Comparison of ENCODE assay signal across 8 cellular contexts in the genomic region with DNA sequence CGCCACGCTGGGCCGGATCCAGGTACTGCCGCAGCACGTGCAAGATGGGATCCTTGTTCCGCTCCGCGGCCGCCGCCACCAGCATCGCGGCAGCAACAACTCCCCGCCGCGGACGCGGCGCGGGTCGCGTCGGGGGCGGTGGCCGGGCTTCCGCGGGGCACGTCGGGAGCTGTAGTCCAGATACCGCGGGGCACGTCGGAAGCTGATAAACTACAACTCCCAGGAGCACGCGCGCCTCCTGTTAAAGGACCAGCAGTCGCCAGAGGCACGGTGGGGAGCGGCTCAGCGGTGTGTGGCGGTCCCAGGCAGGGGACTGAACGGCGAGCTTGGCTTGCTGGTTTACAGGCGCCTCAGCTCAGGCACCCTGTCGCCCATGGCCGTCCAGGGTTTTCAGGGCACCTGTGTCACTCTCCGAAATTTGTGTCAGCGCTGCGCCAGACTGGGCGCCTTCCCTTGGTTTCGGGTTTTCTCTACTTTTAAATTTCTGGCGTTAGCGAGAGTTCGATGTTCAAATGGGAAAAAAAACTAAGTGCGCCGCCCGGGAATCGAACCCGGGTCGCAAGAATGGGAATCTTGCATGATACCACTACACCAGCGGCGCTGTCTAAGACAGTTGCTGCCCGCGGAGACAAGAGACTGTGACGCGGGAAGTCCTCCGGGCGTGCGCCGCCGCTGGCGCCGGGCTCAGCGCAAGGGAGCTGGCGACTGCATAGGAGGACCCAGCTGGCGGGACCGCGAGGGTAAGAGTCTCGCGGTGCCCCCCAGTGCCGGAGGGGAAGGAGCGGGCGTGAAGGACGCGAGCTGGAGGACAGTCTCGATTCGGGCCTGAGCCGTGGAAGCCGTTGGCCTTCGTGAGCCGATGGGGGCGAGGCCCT. TPM values are rescaled to one million over a fixed set of nuclear protein-coding genes. Genes with fewer than 3 reads are reported as not detected.
DNase-seq lines count a peak whose midpoint lies in the region; TF ChIP-seq lines count a peak whose summit lies in the region.

Gene METTL26, minus strand, starts transcription at position 100 of the 875 bp plus-strand sequence. Its CDS starts 15 bp downstream, at position 85.

- peak; percentile 95 for DNase-seq in COLO829 (ENCODE audit: low spot score)
- peak; percentile 99 for DNase-seq in GM20000 (ENCODE audit: low spot score)
- DNase-seq in HT-29 (ENCODE audit: low spot score): peak; percentile 95
- peak; percentile 94 for DNase-seq in NK-92 treated with Interleukin-12 subunit alpha and Interleukin-12 subunit beta, amount 100 ng/mL, for 24 hours (lab: John Stamatoyannopoulos, UW)
- peak; percentile 100 for DNase-seq in activated CD8-positive, alpha-beta memory T cell treated with anti-CD3 and anti-CD28 coated beads for 24 hours
- DNase-seq in effector CD8-positive, alpha-beta T cell (lab: John Stamatoyannopoulos, UW): peak; percentile 86
- DNase-seq in medulla oblongata (ENCODE audit: extremely low spot score): peak; percentile 96
- DNase-seq in stimulated activated CD4-positive, alpha-beta T cell treated with anti-CD3 and anti-CD28 coated beads, TNF-alpha, amount 100 ng/mL, for 48 hours (ENCODE audit: low read depth in 3 of 3): peak; percentile 87 to 91 (median 88)

- TF ChIP-seq CTCF in GM20000 (IDR thresholded peaks at IDR 0.05; ENCODE audit: extremely low read depth, missing control alignments): no peak

RNA-seq across cellular contexts. Expression of gene METTL26, which starts in this region (rescaled TPM):
- 278 and 290 TPM in 2 replicates for total RNA-seq in HT-29 (2014; rRNA removed; shearing (Covaris generic))

Comparison
In these comparisons a context has a peak if more than half of its experiments do, and no peak if none do; other contexts are left out.
1. Peak in every context shown above with its lines: DNase-seq.